In genomic region chr12:68240079-68240478, GRCh38 we compare ENCODE assay signal across 8 cellular contexts. TPM values are rescaled to one million over a fixed set of nuclear protein-coding genes. Genes with fewer than 3 reads are reported as not detected.
DNase-seq lines count a peak whose midpoint lies in the region; ATAC-seq, FAIRE-seq and TF ChIP-seq lines count a peak whose summit lies in the region.
"Had no signal": no experiment of that assay in that cellular context is flagged by ENCODE, and none has a peak within 500 bp of the region (broad histone marks: within the 10 kb centered on the region; RNA-seq: fewer than 3 reads in every experiment).

No MANE protein-coding gene starts in this region.

- no peaks in the 10 kb centered on the region for H3K27me3 Mint-ChIP-seq in endodermal cell (ENCODE audit: insufficient read depth)

- no peaks in the 10 kb centered on the region for H3K27me3 ChIP-seq in Peyer's patch
- H3K27me3 ChIP-seq in pancreas: no peaks in the 10 kb centered on the region
- H3K27me3 ChIP-seq in endodermal cell (ENCODE audit: control insufficient read depth, insufficient read depth, low read length, poor library complexity, severe bottlenecking): no peaks in the 10 kb centered on the region

- no peaks in the 10 kb centered on the region for H3K9me3 Mint-ChIP-seq in endodermal cell

- FAIRE-seq in pancreas (lab: Jason Lieb, UNC): no peak

- H3K4me1 ChIP-seq in Peyer's patch: peaks cover 0 to 11% (median 3%) of the 10 kb centered on the region in 4 donors
- peaks cover 0 to 6% (median 0%) of the 10 kb centered on the region in 3 donors for H3K4me1 ChIP-seq in pancreas
- H3K4me1 ChIP-seq in endodermal cell (ENCODE audit: control insufficient read depth, insufficient read depth, low read length): no peaks in the 10 kb centered on the region

- H3K9me3 ChIP-seq in Peyer's patch: no peaks in the 10 kb centered on the region
- no peaks in the 10 kb centered on the region for H3K9me3 ChIP-seq in pancreas
- no peaks in the 10 kb centered on the region for H3K9me3 ChIP-seq in endodermal cell (ENCODE audit: control insufficient read depth, low read length)

- ATAC-seq in pancreas (peak; percentile 11 to 58 (median 40)), HG03354 (IDR thresholded peaks at IDR 0.05; ENCODE audit: poor library complexity, severe bottlenecking, unreplicated experiment) (no peak)

- H3K36me3 Mint-ChIP-seq in endodermal cell (ENCODE audit: low read depth): no peaks in the 10 kb centered on the region

- H3K9ac ChIP-seq in endodermal cell (ENCODE audit: extremely low read depth, low read length, poor library complexity, severe bottlenecking): no peak overlapping the region

- TF ChIP-seq CTCF in Peyer's patch (IDR thresholded peaks at IDR 0.05) (no peak), pancreas (IDR thresholded peaks at IDR 0.05) (no peak), endodermal cell (conservative IDR thresholded peaks at IDR 0.05) (no peak)

- intact Hi-C loops in pancreas (cut with DNase I): no loop called here

- H3K4me3 ChIP-seq in Peyer's patch: no peak overlapping the region
- no peak overlapping the region for H3K4me3 ChIP-seq in pancreas
- H3K4me3 ChIP-seq in endodermal cell (ENCODE audit: low read length): no peak overlapping the region

- H3K27ac ChIP-seq in Peyer's patch: peak overlapping the region in 3 of 4 donors; percentile 28 to 59 (median 52)
- peak overlapping the region; percentile 45 for H3K27ac ChIP-seq in epithelial cell of prostate
- no peak overlapping the region for H3K27ac ChIP-seq in pancreas
- H3K27ac ChIP-seq in endodermal cell (ENCODE audit: low read depth, low read length): no peak overlapping the region

- H3K4me3 Mint-ChIP-seq in endodermal cell: no peak overlapping the region

- no peak for TF ChIP-seq POLR2A in Peyer's patch (IDR thresholded peaks at IDR 0.05)

- H3K27ac Mint-ChIP-seq in endodermal cell: no peak overlapping the region

- peak; percentile 74 for DNase-seq in GM04503 (ENCODE audit: low read depth)
- no peak for DNase-seq in Peyer's patch
- no peak for DNase-seq in epithelial cell of prostate (ENCODE audit: low read depth, low spot score)
- DNase-seq in pancreas: peak in 1 of 6 donors; percentile 35
- no peak for DNase-seq in endodermal cell
- no peak for DNase-seq in NCI-H1092 treated with DMSO at 0.1 percent for 48 hours (lab: John Stamatoyannopoulos, UW)
- DNase-seq: activated T-cell treated with anti-CD3 and anti-CD28 coated beads for 4 hours had no signal

- H3K36me3 ChIP-seq in Peyer's patch (no peaks in the 10 kb centered on the region), pancreas (no peaks in the 10 kb centered on the region), endodermal cell (ENCODE audit: control insufficient read depth, insufficient read depth, low read length) (no peaks in the 10 kb centered on the region)

- 42 to 45% methylated on average over 1 of the region's 1 CpG for WGBS in pancreas, 2 donors
- 75 to 100% methylated on average over 1 of the region's 1 CpG for WGBS in endodermal cell (ENCODE audit: insufficient coverage in 1 of 2, insufficient read length in 1 of 2), 2 experiments

- peaks cover 16% of the 10 kb centered on the region for H3K4me1 Mint-ChIP-seq in endodermal cell

RNA-seq across cellular contexts. Expression of gene IL22, which starts 13.3 kb away (rescaled TPM):
- total RNA-seq in Peyer's patch: not detected
- not detected for total RNA-seq in pancreas
- polyA plus RNA-seq in pancreas: not detected
- total RNA-seq in endodermal cell: not detected
- not detected for polyA plus RNA-seq in endodermal cell (2013, experiment 1 of 2)
- not detected for polyA plus RNA-seq in endodermal cell (2013, experiment 2 of 2)

RNA-seq across cellular contexts. Expression of gene IL26, which starts 14.5 kb away (rescaled TPM):
- total RNA-seq in Peyer's patch (not detected), pancreas (not detected), endodermal cell (not detected)
- polyA plus RNA-seq in pancreas: not detected
- not detected for polyA plus RNA-seq in endodermal cell (2013, experiment 1 of 2)
- polyA plus RNA-seq in endodermal cell (2013, experiment 2 of 2): not detected

Comparison
In these comparisons a context has a peak if more than half of its experiments do, and no peak if none do; other contexts are left out.
1. H3K27ac ChIP-seq: peak in Peyer's patch (3 of 4) and epithelial cell of prostate (single experiment); none in pancreas (0 of 4) and endodermal cell (single experiment).